11 cellular contexts compared by ENCODE assay signal in the genomic region with DNA sequence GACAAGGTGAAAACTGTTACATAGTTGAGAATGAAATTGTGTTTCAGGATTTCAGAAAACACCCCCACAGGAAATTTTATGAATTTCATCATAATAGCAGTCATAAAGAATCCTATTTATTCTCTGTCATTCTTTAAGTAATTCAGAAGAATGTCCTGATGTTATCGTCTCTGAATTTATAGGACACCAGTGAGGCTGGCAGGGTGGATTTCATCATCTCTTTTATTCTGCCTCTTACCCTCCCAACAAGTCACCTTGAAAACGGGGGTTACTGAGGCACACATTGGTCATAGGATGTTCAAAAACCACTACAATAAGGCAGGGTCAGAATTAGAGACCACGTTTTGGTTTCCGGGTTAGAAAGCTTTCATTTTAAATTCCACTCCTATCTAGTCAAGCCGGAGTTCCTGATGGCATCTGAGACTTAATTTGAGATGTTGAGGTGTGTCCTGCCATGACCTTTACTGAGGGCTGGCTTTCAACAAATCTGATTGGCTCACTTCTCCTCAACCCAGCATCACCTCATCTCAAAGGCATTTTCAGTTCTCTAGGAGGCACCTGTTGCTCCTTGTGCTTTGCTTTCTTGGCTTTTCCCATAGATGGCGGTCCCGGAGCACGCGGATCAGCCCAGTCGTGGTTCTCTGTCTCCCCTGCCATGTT.
DNase-seq lines count a peak whose midpoint lies in the region; ATAC-seq and TF ChIP-seq lines count a peak whose summit lies in the region.
"Had no signal": no experiment of that assay in that cellular context is flagged by ENCODE, and none has a peak within 500 bp of the region (broad histone marks: within the 10 kb centered on the region; RNA-seq: fewer than 3 reads in every experiment).

No MANE protein-coding gene starts in this region.

- no peak overlapping the region for H3K4me3 ChIP-seq in foreskin fibroblast (ENCODE audit: low read depth in 1 of 2, low read length in 2 of 2)
- no peak overlapping the region for H3K4me3 ChIP-seq in suprapubic skin
- H3K4me3 ChIP-seq in right cardiac atrium (ENCODE audit: low read length): no peak overlapping the region

- no peak for DNase-seq in natural killer cell treated with Interleukin-12 subunit alpha and Interleukin-12 subunit beta and Interleukin-15 and Interleukin-18, amount 100 ng/mL, for 72 hours (ENCODE audit: low spot score)
- DNase-seq in natural killer cell (no peak), foreskin fibroblast (peak; percentile 58 to 66), suprapubic skin (ENCODE audit: low spot score in 2 of 2) (no peak), right cardiac atrium (no peak)
- no peak for DNase-seq in activated CD4-positive, alpha-beta memory T cell treated with anti-CD3 and anti-CD28 coated beads, Interleukin-2, amount 10 ng/mL, durations not matched to agents 7 days and 5 days
- no peak for DNase-seq in stimulated activated CD4-positive, alpha-beta T cell treated with anti-CD3 and anti-CD28 coated beads, Interleukin-2, amount 100 ng/mL, for 24 hours
- DNase-seq: AML-193; effector CD4-positive, alpha-beta T cell; NCI-H187 had no signal

- CTCF ChIA-PET in activated CD4-positive, alpha-beta memory T cell treated with anti-CD3 and anti-CD28 coated beads, Interleukin-2, amount 10 ng/mL, durations not matched to agents 7 days and 5 days (lab: Charles Lee): no interaction called here

- H3K36me3 Mint-ChIP-seq in natural killer cell treated with Interleukin-12 subunit alpha and Interleukin-12 subunit beta and Interleukin-15 and Interleukin-18, amount 100 ng/mL, for 72 hours: no peaks in the 10 kb centered on the region
- no peaks in the 10 kb centered on the region for H3K36me3 Mint-ChIP-seq in natural killer cell
- H3K36me3 Mint-ChIP-seq in activated CD4-positive, alpha-beta memory T cell treated with anti-CD3 and anti-CD28 coated beads, Interleukin-2, amount 10 ng/mL, durations not matched to agents 7 days and 5 days (ENCODE audit: low read depth): peaks cover 25% of the 10 kb centered on the region

- H3K4me1 Mint-ChIP-seq in natural killer cell treated with Interleukin-12 subunit alpha and Interleukin-12 subunit beta and Interleukin-15 and Interleukin-18, amount 100 ng/mL, for 72 hours (ENCODE audit: low read depth in 2 of 2): peaks cover 8 to 17% of the 10 kb centered on the region in 2 donors
- H3K4me1 Mint-ChIP-seq in natural killer cell: peaks cover 0 to 8% of the 10 kb centered on the region in 2 donors
- H3K4me1 Mint-ChIP-seq in activated CD4-positive, alpha-beta memory T cell treated with anti-CD3 and anti-CD28 coated beads, Interleukin-2, amount 10 ng/mL, durations not matched to agents 7 days and 5 days: peaks cover 40% of the 10 kb centered on the region

- peaks cover 35% of the 10 kb centered on the region for H3K4me1 ChIP-seq in suprapubic skin
- no peaks in the 10 kb centered on the region for H3K4me1 ChIP-seq in right cardiac atrium (ENCODE audit: control insufficient read depth, insufficient read depth, low read length)

- H3K9me3 ChIP-seq in suprapubic skin (no peaks in the 10 kb centered on the region), right cardiac atrium (ENCODE audit: control insufficient read depth, low read length) (no peaks in the 10 kb centered on the region)

- peak in 1 of 2 donors; percentile 57 for ATAC-seq in natural killer cell treated with Interleukin-12 subunit alpha and Interleukin-12 subunit beta and Interleukin-15 and Interleukin-18, amount 100 ng/mL, for 72 hours
- ATAC-seq in natural killer cell: no peak
- ATAC-seq in right cardiac atrium: no peak
- ATAC-seq in HG03457 (IDR thresholded peaks at IDR 0.05; ENCODE audit: unreplicated experiment): no peak

- no peaks in the 10 kb centered on the region for H3K27me3 ChIP-seq in suprapubic skin
- no peaks in the 10 kb centered on the region for H3K27me3 ChIP-seq in right cardiac atrium (ENCODE audit: control insufficient read depth, insufficient read depth)

- peak overlapping the region; percentile 13 for H3K4me3 Mint-ChIP-seq in natural killer cell treated with Interleukin-12 subunit alpha and Interleukin-12 subunit beta and Interleukin-15 and Interleukin-18, amount 100 ng/mL, for 72 hours
- H3K4me3 Mint-ChIP-seq in natural killer cell: no peak overlapping the region
- no peak overlapping the region for H3K4me3 Mint-ChIP-seq in activated CD4-positive, alpha-beta memory T cell treated with anti-CD3 and anti-CD28 coated beads, Interleukin-2, amount 10 ng/mL, durations not matched to agents 7 days and 5 days

- peak overlapping the region in 1 of 2 donors; percentile 52 for H3K27ac Mint-ChIP-seq in natural killer cell treated with Interleukin-12 subunit alpha and Interleukin-12 subunit beta and Interleukin-15 and Interleukin-18, amount 100 ng/mL, for 72 hours
- H3K27ac Mint-ChIP-seq in natural killer cell: no peak overlapping the region
- peak overlapping the region; percentile 58 for H3K27ac Mint-ChIP-seq in activated CD4-positive, alpha-beta memory T cell treated with anti-CD3 and anti-CD28 coated beads, Interleukin-2, amount 10 ng/mL, durations not matched to agents 7 days and 5 days

- no peak for TF ChIP-seq EP300 in suprapubic skin (IDR thresholded peaks at IDR 0.05)

- no peaks in the 10 kb centered on the region for H3K27me3 Mint-ChIP-seq in natural killer cell treated with Interleukin-12 subunit alpha and Interleukin-12 subunit beta and Interleukin-15 and Interleukin-18, amount 100 ng/mL, for 72 hours
- H3K27me3 Mint-ChIP-seq in natural killer cell (ENCODE audit: low read depth in 2 of 2): no peaks in the 10 kb centered on the region
- H3K27me3 Mint-ChIP-seq in activated CD4-positive, alpha-beta memory T cell treated with anti-CD3 and anti-CD28 coated beads, Interleukin-2, amount 10 ng/mL, durations not matched to agents 7 days and 5 days: no peaks in the 10 kb centered on the region

- intact Hi-C loops in natural killer cell (cut with micrococcal nuclease) (no loop called here), right cardiac atrium (cut with DNase I) (no loop called here)

- TF ChIP-seq POLR2A in suprapubic skin (IDR thresholded peaks at IDR 0.05): no peak

- POLR2A ChIA-PET in activated CD4-positive, alpha-beta memory T cell treated with anti-CD3 and anti-CD28 coated beads, Interleukin-2, amount 10 ng/mL, durations not matched to agents 7 days and 5 days (lab: Charles Lee): interaction anchor here (1.3 kb wide), 1 partner anchor 19 kb away, joined by 3 read pairs; no protein-coding TSS in a partner anchor

- TF ChIP-seq CTCF in natural killer cell (IDR thresholded peaks at IDR 0.05) (no peak), foreskin fibroblast (IDR thresholded peaks at IDR 0.05; ENCODE audit: low read depth, low read length) (no peak), suprapubic skin (IDR thresholded peaks at IDR 0.05) (no peak)

- no peaks in the 10 kb centered on the region for H3K36me3 ChIP-seq in suprapubic skin

- no peaks in the 10 kb centered on the region for H3K9me3 Mint-ChIP-seq in natural killer cell treated with Interleukin-12 subunit alpha and Interleukin-12 subunit beta and Interleukin-15 and Interleukin-18, amount 100 ng/mL, for 72 hours
- H3K9me3 Mint-ChIP-seq in natural killer cell: no peaks in the 10 kb centered on the region
- H3K9me3 Mint-ChIP-seq in activated CD4-positive, alpha-beta memory T cell treated with anti-CD3 and anti-CD28 coated beads, Interleukin-2, amount 10 ng/mL, durations not matched to agents 7 days and 5 days: peaks cover 14% of the 10 kb centered on the region

- WGBS in suprapubic skin: 69% methylated on average over 10 of the region's 10 CpGs
- WGBS in right cardiac atrium: 84% methylated on average over 10 of the region's 10 CpGs

- H3K27ac ChIP-seq in suprapubic skin: peak overlapping the region; percentile 35
- H3K27ac ChIP-seq in right cardiac atrium (ENCODE audit: low read length): no peak overlapping the region

Comparison
In these comparisons a context has a peak if more than half of its experiments do, and no peak if none do; other contexts are left out.
1. DNase-seq: peak in foreskin fibroblast (2 of 2); none in natural killer cell treated with Interleukin-12 subunit alpha and Interleukin-12 subunit beta and Interleukin-15 and Interleukin-18, amount 100 ng/mL, for 72 hours (single experiment), natural killer cell (single experiment), activated CD4-positive, alpha-beta memory T cell treated with anti-CD3 and anti-CD28 coated beads, Interleukin-2, amount 10 ng/mL, durations not matched to agents 7 days and 5 days (single experiment), suprapubic skin (0 of 2), stimulated activated CD4-positive, alpha-beta T cell treated with anti-CD3 and anti-CD28 coated beads, Interleukin-2, amount 100 ng/mL, for 24 hours (0 of 2) and right cardiac atrium (0 of 3).